23 cellular contexts compared by ENCODE assay signal in the genomic region with DNA sequence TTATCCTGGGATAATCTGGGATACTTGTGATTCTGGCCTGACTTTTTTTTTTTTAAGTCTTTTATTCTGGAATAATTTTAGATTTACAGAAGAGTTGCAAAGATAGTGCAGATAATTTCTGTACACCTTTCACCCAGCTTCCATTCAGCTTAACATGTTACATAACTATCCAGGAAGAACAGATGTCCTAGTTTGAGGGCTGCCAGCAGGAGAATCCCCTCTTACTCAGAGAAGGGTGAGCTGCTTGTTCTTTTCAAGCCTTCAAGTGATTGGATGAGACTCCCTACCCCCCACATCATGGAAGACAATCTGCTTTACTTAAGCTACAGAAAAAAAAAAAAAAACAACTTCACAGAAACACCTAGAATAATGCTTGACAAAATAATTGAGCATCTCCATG.
"Had no signal": no experiment of that assay in that cellular context is flagged by ENCODE, and none has a peak within 500 bp of the region (broad histone marks: within the 10 kb centered on the region; RNA-seq: fewer than 3 reads in every experiment).

No MANE protein-coding gene starts in this region.

- H3K79me2 ChIP-seq: parathyroid adenoma had no signal

- H3K27me3 ChIP-seq: esophagus squamous epithelium, spleen, tibial artery, upper lobe of right lung, vagina had no signal

- H3K36me3 ChIP-seq: esophagus squamous epithelium, left ventricle myocardium inferior, lower lobe of right lung, prostate gland, spleen, tibial artery, upper lobe of right lung, vagina had no signal

- FAIRE-seq: keratinocyte had no signal

- ATAC-seq: effector memory CD8-positive, alpha-beta T cell; left cardiac atrium; lower lobe of right lung; natural killer cell treated with Interleukin-12 subunit alpha and Interleukin-12 subunit beta and Interleukin-15 and Interleukin-18, amount 100 ng/mL, for 72 hours; sciatic nerve; stimulated activated memory B cell treated with anti-CD40 and anti-IgM and Interleukin-4, amounts not matched to agents 10 μg/mL and 1 μg/mL and 100 μg/mL, for 72 hours; upper lobe of right lung had no signal

- DNase-seq: effector memory CD8-positive, alpha-beta T cell; esophagus squamous epithelium; foreskin fibroblast; immature natural killer cell; left cardiac atrium; left ventricle myocardium inferior; lower lobe of right lung; midbrain; occipital lobe; retina; spleen; stimulated activated CD4-positive, alpha-beta T cell treated with anti-CD3 and anti-CD28 coated beads, Interleukin-15, amount 100 ng/mL, for 24 hours; stimulated activated CD4-positive, alpha-beta T cell treated with anti-CD3 and anti-CD28 coated beads, Interleukin-1b, Interleukin-23, amount 100 ng/mL, for 48 hours; stimulated activated CD4-positive, alpha-beta T cell treated with anti-CD3 and anti-CD28 coated beads, Interleukin-4, amount 100 ng/mL, for 24 hours; tibial artery; upper lobe of right lung had no signal

- H3K27ac ChIP-seq: esophagus squamous epithelium, left ventricle myocardium inferior, lower lobe of right lung, parathyroid adenoma, prostate gland, spleen, tibial artery, upper lobe of right lung, vagina had no signal

- H2AFZ ChIP-seq: parathyroid adenoma had no signal

- H3K4me3 ChIP-seq: esophagus squamous epithelium, left ventricle myocardium inferior, lower lobe of right lung, prostate gland, spleen, tibial artery, upper lobe of right lung, vagina had no signal

- H3K9me3 ChIP-seq: esophagus squamous epithelium, left ventricle myocardium inferior, lower lobe of right lung, prostate gland, spleen, tibial artery, upper lobe of right lung, vagina had no signal

- H3K4me1 ChIP-seq: esophagus squamous epithelium, left ventricle myocardium inferior, lower lobe of right lung, parathyroid adenoma, prostate gland, tibial artery, upper lobe of right lung, vagina had no signal
